In the genomic region with DNA sequence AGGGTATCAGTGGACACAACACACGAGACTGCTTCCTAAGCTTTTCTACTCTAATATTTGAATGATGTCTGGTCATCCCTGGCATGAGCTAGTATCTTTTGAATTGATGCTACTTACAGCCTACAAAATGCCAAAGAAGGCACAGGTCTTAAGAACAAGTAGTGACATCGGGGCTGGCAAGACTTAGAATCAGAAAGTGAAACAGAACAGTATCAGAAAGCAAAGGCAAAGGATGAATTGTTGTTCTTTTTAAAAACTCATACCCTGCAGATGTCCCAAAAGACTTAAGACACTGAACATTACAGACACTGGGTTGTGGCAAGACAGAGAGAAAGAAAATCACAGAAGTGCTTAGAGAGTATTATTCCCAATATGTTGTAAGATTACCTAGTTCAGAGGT, we compare ENCODE assay signal across 18 cellular contexts. TPM values are rescaled to one million over a fixed set of nuclear protein-coding genes. Genes with fewer than 3 reads are reported as not detected.
DNase-seq lines count a peak whose midpoint lies in the region; ATAC-seq and TF ChIP-seq lines count a peak whose summit lies in the region.
"Had no signal": no experiment of that assay in that cellular context is flagged by ENCODE, and none has a peak within 500 bp of the region (broad histone marks: within the 10 kb centered on the region; RNA-seq: fewer than 3 reads in every experiment).

No MANE protein-coding gene starts in this region.

- no peak overlapping the region for H3K56ac ChIP-seq in IMR-90 (ENCODE audit: extremely low read depth, insufficient read depth, low read length)

- CTCF ChIA-PET in activated CD8-positive, alpha-beta memory T cell treated with anti-CD3 and anti-CD28 coated beads, Interleukin-2, amount 10 ng/mL, durations not matched to agents 7 days and 5 days (lab: Charles Lee), result no interaction called here
- CTCF ChIA-PET in IMR-90 (lab: Yijun Ruan, JAX), result no interaction called here
- CTCF ChIA-PET in activated CD4-positive, alpha-beta memory T cell treated with anti-CD3 and anti-CD28 coated beads, Interleukin-2, amount 10 ng/mL, durations not matched to agents 7 days and 5 days (lab: Charles Lee), result no interaction called here

- in situ Hi-C loops in IMR-90 (cut with MboI; ENCODE audit: low sequenced_read_pairs), result loop anchor here (25.0 kb wide), 1 partner anchor 689 kb away; no protein-coding TSS in a partner anchor

- ATAC-seq in activated CD8-positive, alpha-beta memory T cell treated with anti-CD3 and anti-CD28 coated beads, Interleukin-2, amount 10 ng/mL, durations not matched to agents 7 days and 5 days, result no peak
- ATAC-seq in IMR-90 (ENCODE audit: low read depth), result no peak
- no peak for ATAC-seq in activated T-helper 17 cell treated with anti-CD3 and anti-CD28 coated beads, Interleukin-2, amount 50 U/mL, for 72 hours (replicated peaks)
- no peak for ATAC-seq in GM18519 (IDR thresholded peaks at IDR 0.05; ENCODE audit: low FRiP score, unreplicated experiment)
- ATAC-seq: HepG2 had no signal

- peak overlapping the region; percentile 27; the same call in 1 of the 2 replicates for H2AK5ac ChIP-seq in IMR-90 (ENCODE audit: low read depth, low read length)

- dilution Hi-C loops in IMR-90 (cut with HindIII; ENCODE audit: low sequenced_read_pairs, unreplicated experiment), result no loop called here

- WGBS in IMR-90 (ENCODE audit: extremely low coverage in 2 of 2, insufficient read length in 1 of 2), 2 experiments, result no CpG with 5 or more reads among the region's 2 CpGs

- H3K36me3 Mint-ChIP-seq in activated CD8-positive, alpha-beta memory T cell treated with anti-CD3 and anti-CD28 coated beads, Interleukin-2, amount 10 ng/mL, durations not matched to agents 7 days and 5 days, result peaks cover 2% of the 10 kb centered on the region
- H3K36me3 Mint-ChIP-seq in activated T-helper 17 cell treated with anti-CD3 and anti-CD28 coated beads, Interleukin-2, amount 50 U/mL, for 72 hours (ENCODE audit: low read depth), result peaks cover 24% of the 10 kb centered on the region
- H3K36me3 Mint-ChIP-seq in activated CD4-positive, alpha-beta memory T cell treated with anti-CD3 and anti-CD28 coated beads, Interleukin-2, amount 10 ng/mL, durations not matched to agents 7 days and 5 days (ENCODE audit: low read depth), result no peaks in the 10 kb centered on the region

- H3K9ac ChIP-seq in IMR-90 (ENCODE audit: low read depth, low read length), result no peak overlapping the region

- H3K14ac ChIP-seq in IMR-90 (replicated peaks; ENCODE audit: low read depth, low read length), result no peak overlapping the region

- no peak overlapping the region for H3K4me2 ChIP-seq in IMR-90 (ENCODE audit: low read depth, low read length)

- POLR2A ChIA-PET in IMR-90 (lab: Charles Lee; ENCODE audit: unreplicated experiment), result no interaction called here
- POLR2A ChIA-PET in activated CD4-positive, alpha-beta memory T cell treated with anti-CD3 and anti-CD28 coated beads, Interleukin-2, amount 10 ng/mL, durations not matched to agents 7 days and 5 days (lab: Charles Lee), result interaction anchor here (0.8 kb wide), 1 partner anchor 15 kb away, joined by 3 read pairs; a partner anchor contains a TSS

- no peak overlapping the region for H4K8ac ChIP-seq in IMR-90 (ENCODE audit: low read depth in 2 of 2, low read length in 2 of 2)

- no peak overlapping the region for H3K18ac ChIP-seq in IMR-90 (ENCODE audit: low read depth, low read length)

- TF ChIP-seq RAD21 in IMR-90 (IDR thresholded peaks at IDR 0.05; ENCODE audit: low read length), result no peak

- H2AFZ ChIP-seq in IMR-90 (replicated peaks; ENCODE audit: low read length, poor library complexity), result no peak overlapping the region

- TF ChIP-seq CTCF in IMR-90 (conservative IDR thresholded peaks at IDR 0.05; ENCODE audit: low read depth, low read length), result no peak

- H2BK120ac ChIP-seq in IMR-90 (ENCODE audit: low read depth, low read length), result no peak overlapping the region; the same call in 1 of the 2 replicates

- no peak overlapping the region for H3K4ac ChIP-seq in IMR-90 (ENCODE audit: low read depth, low read length)

- peak overlapping the region; percentile 68; the same call in 1 of the 2 replicates for H2BK20ac ChIP-seq in IMR-90 (ENCODE audit: low read depth, low read length)

- H3K79me1 ChIP-seq in IMR-90 (ENCODE audit: low read depth in 1 of 2, low read length in 2 of 2), result no peaks in the 10 kb centered on the region; a peak in 1 of 4 replicates

- peak overlapping the region; percentile 31 for H2BK5ac ChIP-seq in IMR-90 (ENCODE audit: low read depth, low read length, poor library complexity, severe bottlenecking)

- no TSS peak for BruUV-seq in IMR-90 (replicated peaks; lab: Mats Ljungman, UMichigan)

- no peak overlapping the region for H3K23ac ChIP-seq in IMR-90 (ENCODE audit: low read depth, low read length)

- no peak for DNase-seq in activated CD8-positive, alpha-beta memory T cell treated with anti-CD3 and anti-CD28 coated beads, Interleukin-2, amount 10 ng/mL, durations not matched to agents 7 days and 5 days
- DNase-seq in activated CD8-positive, alpha-beta memory T cell treated with anti-CD3 and anti-CD28 coated beads, Interleukin-2, amount 50 U/mL, for 4 hours, result no peak
- DNase-seq in IMR-90 (no peak), SW 1271 (lab: John Stamatoyannopoulos, UW) (no peak)
- DNase-seq in activated CD4-positive, alpha-beta memory T cell treated with anti-CD3 and anti-CD28 coated beads, Interleukin-2, amount 10 ng/mL, durations not matched to agents 7 days and 5 days, result no peak
- DNase-seq: BE2C; CD4-positive, alpha-beta memory T cell; DMS79; HCEC 1CT; HFFc6 had no signal

- no peak overlapping the region for H4K91ac ChIP-seq in IMR-90 (ENCODE audit: insufficient read depth, low read depth, low read length)

- peaks cover 5% of the 10 kb centered on the region for H3K9me3 ChIP-seq in IMR-90 (ENCODE audit: control insufficient read depth, insufficient read depth, low read length)
- H3K9me3 ChIP-seq: BE2C had no signal

- peaks cover 3% of the 10 kb centered on the region; the same call in 1 of the 2 replicates for H3K4me1 ChIP-seq in IMR-90 (ENCODE audit: control insufficient read depth, insufficient read depth, low read length)
- H3K4me1 ChIP-seq: BE2C had no signal

- no peaks in the 10 kb centered on the region for H3K27me3 Mint-ChIP-seq in activated CD8-positive, alpha-beta memory T cell treated with anti-CD3 and anti-CD28 coated beads, Interleukin-2, amount 10 ng/mL, durations not matched to agents 7 days and 5 days
- no peaks in the 10 kb centered on the region for H3K27me3 Mint-ChIP-seq in activated T-helper 17 cell treated with anti-CD3 and anti-CD28 coated beads, Interleukin-2, amount 50 U/mL, for 72 hours
- no peaks in the 10 kb centered on the region for H3K27me3 Mint-ChIP-seq in activated CD4-positive, alpha-beta memory T cell treated with anti-CD3 and anti-CD28 coated beads, Interleukin-2, amount 10 ng/mL, durations not matched to agents 7 days and 5 days
- H3K27me3 Mint-ChIP-seq: CD4-positive, alpha-beta memory T cell had no signal

- no peak overlapping the region for H2AK9ac ChIP-seq in IMR-90 (replicated peaks; ENCODE audit: low read depth, low read length, poor library complexity)

- H3K27me3 ChIP-seq in IMR-90 (ENCODE audit: control insufficient read depth, insufficient read depth, low read length), result no peaks in the 10 kb centered on the region
- H3K27me3 ChIP-seq: BE2C had no signal

- no peak overlapping the region for H3K4me3 ChIP-seq in IMR-90 (ENCODE audit: insufficient read depth, low read depth, low read length)

- H3K27ac ChIP-seq in IMR-90 (ENCODE audit: insufficient read depth, low read length), result no peak overlapping the region
- H3K27ac ChIP-seq: C4-2B had no signal

- H4K5ac ChIP-seq in IMR-90 (ENCODE audit: low read depth, low read length), result no peak overlapping the region

- no peak overlapping the region for H3K27ac Mint-ChIP-seq in activated CD8-positive, alpha-beta memory T cell treated with anti-CD3 and anti-CD28 coated beads, Interleukin-2, amount 10 ng/mL, durations not matched to agents 7 days and 5 days
- H3K27ac Mint-ChIP-seq in activated T-helper 17 cell treated with anti-CD3 and anti-CD28 coated beads, Interleukin-2, amount 50 U/mL, for 72 hours, result peak overlapping the region; percentile 19
- no peak overlapping the region for H3K27ac Mint-ChIP-seq in activated CD4-positive, alpha-beta memory T cell treated with anti-CD3 and anti-CD28 coated beads, Interleukin-2, amount 10 ng/mL, durations not matched to agents 7 days and 5 days

- no peak for TF ChIP-seq POLR2A in IMR-90 (IDR thresholded peaks at IDR 0.05; ENCODE audit: low read depth, low read length)

- H4K20me1 ChIP-seq in IMR-90 (ENCODE audit: insufficient read depth, low read length), result no peaks in the 10 kb centered on the region

- H3K9me3 Mint-ChIP-seq in activated CD8-positive, alpha-beta memory T cell treated with anti-CD3 and anti-CD28 coated beads, Interleukin-2, amount 10 ng/mL, durations not matched to agents 7 days and 5 days (ENCODE audit: low read depth), result no peaks in the 10 kb centered on the region
- H3K9me3 Mint-ChIP-seq in activated T-helper 17 cell treated with anti-CD3 and anti-CD28 coated beads, Interleukin-2, amount 50 U/mL, for 72 hours, result no peaks in the 10 kb centered on the region
- H3K9me3 Mint-ChIP-seq in activated CD4-positive, alpha-beta memory T cell treated with anti-CD3 and anti-CD28 coated beads, Interleukin-2, amount 10 ng/mL, durations not matched to agents 7 days and 5 days, result no peaks in the 10 kb centered on the region

- H3K9me1 ChIP-seq in IMR-90 (ENCODE audit: insufficient read depth, low read length), result no peaks in the 10 kb centered on the region

- intact Hi-C loops in IMR-90 (cut with micrococcal nuclease), result no loop called here

- 0 out of 3 replicates have a peak overlapping the region, but pooled peaks have one; percentile 88 for H2BK15ac ChIP-seq in IMR-90 (ENCODE audit: low read depth, low read length)

- H3K36me3 ChIP-seq in IMR-90 (ENCODE audit: control insufficient read depth, insufficient read depth, low read length), result peaks cover 18% of the 10 kb centered on the region
- H3K36me3 ChIP-seq: BE2C had no signal

- H3K4me1 Mint-ChIP-seq in activated CD8-positive, alpha-beta memory T cell treated with anti-CD3 and anti-CD28 coated beads, Interleukin-2, amount 10 ng/mL, durations not matched to agents 7 days and 5 days, result peaks cover 7% of the 10 kb centered on the region
- peaks cover 15% of the 10 kb centered on the region for H3K4me1 Mint-ChIP-seq in activated T-helper 17 cell treated with anti-CD3 and anti-CD28 coated beads, Interleukin-2, amount 50 U/mL, for 72 hours
- H3K4me1 Mint-ChIP-seq in activated CD4-positive, alpha-beta memory T cell treated with anti-CD3 and anti-CD28 coated beads, Interleukin-2, amount 10 ng/mL, durations not matched to agents 7 days and 5 days, result peaks cover 18% of the 10 kb centered on the region

- H3K4me3 Mint-ChIP-seq in activated CD8-positive, alpha-beta memory T cell treated with anti-CD3 and anti-CD28 coated beads, Interleukin-2, amount 10 ng/mL, durations not matched to agents 7 days and 5 days, result peak overlapping the region; percentile 15
- no peak overlapping the region for H3K4me3 Mint-ChIP-seq in activated T-helper 17 cell treated with anti-CD3 and anti-CD28 coated beads, Interleukin-2, amount 50 U/mL, for 72 hours
- H3K4me3 Mint-ChIP-seq in activated CD4-positive, alpha-beta memory T cell treated with anti-CD3 and anti-CD28 coated beads, Interleukin-2, amount 10 ng/mL, durations not matched to agents 7 days and 5 days, result no peak overlapping the region
- H3K4me3 Mint-ChIP-seq: HFFc6 had no signal

RNA-seq across cellular contexts. Expression of a gene that starts 12.7 kb away (rescaled TPM):
- total RNA-seq in activated CD8-positive, alpha-beta memory T cell treated with anti-CD3 and anti-CD28 coated beads, Interleukin-2, amount 10 ng/mL, durations not matched to agents 7 days and 5 days, result 1 to 10 TPM; 1.8 to 2.9 TPM
- total RNA-seq in IMR-90 (2012; rRNA removed), result 2.8 and 2.9 TPM in 2 replicates
- 0.46 and 0.89 TPM in 2 replicates for polyA plus RNA-seq in IMR-90 (2012; rRNA removed)
- 0.15 and 0.84 TPM in 2 replicates for polyA plus RNA-seq in IMR-90 (2012; cell fraction: cytosol; rRNA removed)
- 0.34 and 2.4 TPM in 2 replicates for polyA plus RNA-seq in IMR-90 (2012; cell fraction: nucleus; rRNA removed; ENCODE audit: low replicate concordance)
- total RNA-seq in activated T-helper 17 cell treated with anti-CD3 and anti-CD28 coated beads, Interleukin-2, amount 50 U/mL, for 72 hours, result 1 to 10 TPM; 1.1 to 3.4 TPM
- total RNA-seq in activated CD4-positive, alpha-beta memory T cell treated with anti-CD3 and anti-CD28 coated beads, Interleukin-2, amount 10 ng/mL, durations not matched to agents 7 days and 5 days, result 1 to 10 TPM; 2.1 to 2.8 TPM

RNA-seq across cellular contexts. Expression of a gene that starts 14.4 kb away (rescaled TPM):
- total RNA-seq in activated CD8-positive, alpha-beta memory T cell treated with anti-CD3 and anti-CD28 coated beads, Interleukin-2, amount 10 ng/mL, durations not matched to agents 7 days and 5 days, result 1 to 10 TPM; 7.1 to 7.6 TPM
- 8.8 and 11.7 TPM in 2 replicates for total RNA-seq in IMR-90 (2012; rRNA removed)
- polyA plus RNA-seq in IMR-90 (2012; rRNA removed), result 5.9 and 7.5 TPM in 2 replicates
- 1.3 and 1.5 TPM in 2 replicates for polyA plus RNA-seq in IMR-90 (2012; cell fraction: cytosol; rRNA removed)
- polyA plus RNA-seq in IMR-90 (2012; cell fraction: nucleus; rRNA removed; ENCODE audit: low replicate concordance), result 4.9 and 13.4 TPM in 2 replicates
- total RNA-seq in activated T-helper 17 cell treated with anti-CD3 and anti-CD28 coated beads, Interleukin-2, amount 50 U/mL, for 72 hours, result 1 to 10 TPM; 6.8 to 9.3 TPM
- total RNA-seq in activated CD4-positive, alpha-beta memory T cell treated with anti-CD3 and anti-CD28 coated beads, Interleukin-2, amount 10 ng/mL, durations not matched to agents 7 days and 5 days, result 1 to 10 TPM; 6.0 to 7.3 TPM

RNA-seq across cellular contexts. Expression of a gene that starts 34.6 kb away (rescaled TPM):
- not detected for total RNA-seq in activated CD8-positive, alpha-beta memory T cell treated with anti-CD3 and anti-CD28 coated beads, Interleukin-2, amount 10 ng/mL, durations not matched to agents 7 days and 5 days
- total RNA-seq in IMR-90 (2012; rRNA removed), result not detected in 2 replicates
- polyA plus RNA-seq in IMR-90 (2012; rRNA removed), result not detected in 2 replicates
- not detected in 2 replicates for polyA plus RNA-seq in IMR-90 (2012; cell fraction: cytosol; rRNA removed)
- 0.03 TPM in 1 of 2 replicates, not detected in the other for polyA plus RNA-seq in IMR-90 (2012; cell fraction: nucleus; rRNA removed; ENCODE audit: low replicate concordance)
- not detected for total RNA-seq in activated T-helper 17 cell treated with anti-CD3 and anti-CD28 coated beads, Interleukin-2, amount 50 U/mL, for 72 hours
- total RNA-seq in activated CD4-positive, alpha-beta memory T cell treated with anti-CD3 and anti-CD28 coated beads, Interleukin-2, amount 10 ng/mL, durations not matched to agents 7 days and 5 days, result not detected
- total RNA-seq: CD4-positive, alpha-beta memory T cell; G401; H4; HepG2; HFFc6; HT1080 had no signal
- polyA plus RNA-seq: AG04450; CD4-positive, alpha-beta memory T cell; HepG2 had no signal

RNA-seq across cellular contexts. Expression of a gene that starts 49.8 kb away (rescaled TPM):
- not detected for total RNA-seq in activated CD8-positive, alpha-beta memory T cell treated with anti-CD3 and anti-CD28 coated beads, Interleukin-2, amount 10 ng/mL, durations not matched to agents 7 days and 5 days
- total RNA-seq in IMR-90 (2012; rRNA removed), result under 0.01 TPM in 1 of 2 replicates, not detected in the other
- 0.04 TPM in 1 of 2 replicates, not detected in the other for polyA plus RNA-seq in IMR-90 (2012; rRNA removed)
- not detected in 2 replicates for polyA plus RNA-seq in IMR-90 (2012; cell fraction: cytosol; rRNA removed)
- polyA plus RNA-seq in IMR-90 (2012; cell fraction: nucleus; rRNA removed; ENCODE audit: low replicate concordance), result not detected in 2 replicates
- total RNA-seq in activated T-helper 17 cell treated with anti-CD3 and anti-CD28 coated beads, Interleukin-2, amount 50 U/mL, for 72 hours, result not detected
- total RNA-seq in activated CD4-positive, alpha-beta memory T cell treated with anti-CD3 and anti-CD28 coated beads, Interleukin-2, amount 10 ng/mL, durations not matched to agents 7 days and 5 days, result not detected
- total RNA-seq: CD4-positive, alpha-beta memory T cell; G401; HepG2; HFFc6; HT1080 had no signal
- polyA plus RNA-seq: AG04450; CD4-positive, alpha-beta memory T cell; HepG2 had no signal
